ENCODE assay signal across 3 cellular contexts in the genomic region with DNA sequence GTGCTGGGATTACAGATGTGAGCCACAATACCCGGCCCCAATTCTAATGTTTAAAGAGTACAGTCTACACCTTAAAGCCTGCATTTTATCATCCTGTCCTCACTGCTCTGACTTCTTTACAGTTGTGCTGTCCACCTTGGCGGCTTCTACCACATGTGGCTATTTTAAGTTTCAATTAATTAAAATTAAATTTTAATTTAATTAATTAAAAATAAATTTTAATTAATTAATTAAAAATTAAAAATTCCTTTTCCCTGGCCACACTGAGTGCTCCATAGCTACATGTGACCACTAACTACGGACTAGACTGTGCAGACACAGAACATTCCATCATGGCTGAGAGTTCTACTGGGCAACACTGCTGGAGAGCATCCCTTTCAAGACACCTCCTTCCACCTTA.
TF ChIP-seq lines count a peak whose summit lies in the region.

No MANE protein-coding gene starts in this region.

TF ChIP-seq in HepG2, 621 proteins besides CTCF, POLR2A, EP300 and RAD21:
- TF ChIP-seq NFKBIZ (CRISPR knock-in tag; IDR thresholded peaks at IDR 0.05) (0 out of 2 replicates have a peak, but pooled peaks have one; percentile 6), ZFP1 (CRISPR knock-in tag; IDR thresholded peaks at IDR 0.05) (no peak)

TF ChIP-seq in WTC11, 78 proteins besides CTCF, POLR2A, EP300 and RAD21:
- TF ChIP-seq, protein P1, sequence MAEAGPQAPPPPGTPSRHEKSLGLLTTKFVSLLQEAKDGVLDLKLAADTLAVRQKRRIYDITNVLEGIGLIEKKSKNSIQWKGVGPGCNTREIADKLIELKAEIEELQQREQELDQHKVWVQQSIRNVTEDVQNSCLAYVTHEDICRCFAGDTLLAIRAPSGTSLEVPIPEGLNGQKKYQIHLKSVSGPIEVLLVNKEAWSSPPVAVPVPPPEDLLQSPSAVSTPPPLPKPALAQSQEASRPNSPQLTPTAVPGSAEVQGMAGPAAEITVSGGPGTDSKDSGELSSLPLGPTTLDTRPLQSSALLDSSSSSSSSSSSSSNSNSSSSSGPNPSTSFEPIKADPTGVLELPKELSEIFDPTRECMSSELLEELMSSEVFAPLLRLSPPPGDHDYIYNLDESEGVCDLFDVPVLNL (CRISPR knock-in tag; IDR thresholded peaks at IDR 0.05; ENCODE audit: borderline replicate concordance, low read depth), result no peak
- peak; percentile 99 for TF ChIP-seq HMGA2 (CRISPR knock-in tag; IDR thresholded peaks at IDR 0.05)

TF ChIP-seq in H1, 55 proteins besides CTCF, POLR2A, EP300 and RAD21:
- no peak for TF ChIP-seq SAP30 (IDR thresholded peaks at IDR 0.05; ENCODE audit: insufficient read depth, insufficient replicate concordance, low read length)
- TF ChIP-seq CTBP2 (IDR thresholded peaks at IDR 0.05; ENCODE audit: borderline replicate concordance, insufficient read depth, insufficient read length, low read length), result no peak
- TF ChIP-seq POU5F1 (IDR thresholded peaks at IDR 0.05; ENCODE audit: low read depth, low read length), result no peak
- no peak for TF ChIP-seq KDM4A (IDR thresholded peaks at IDR 0.05; ENCODE audit: low read depth, low read length, severe bottlenecking)
- no peak for TF ChIP-seq TAF7 (optimal IDR thresholded peaks at IDR 0.05; ENCODE audit: borderline replicate concordance, low read depth, low read length)
- no peak for TF ChIP-seq CHD1 (IDR thresholded peaks at IDR 0.05; ENCODE audit: low read depth, low read length)
